Comparison of ENCODE assay signal across 1 cellular context in genomic region chr1:229230893-229231753, GRCh38.
TF ChIP-seq lines count a peak whose summit lies in the region.

No MANE protein-coding gene starts in this region.

TF ChIP-seq in HCT116, 20 proteins besides CTCF, POLR2A, EP300 and RAD21 (continued from another document):
- TF ChIP-seq MAX (IDR thresholded peaks at IDR 0.05) (0 out of 2 replicates have a peak, but pooled peaks have one; percentile 31), EZH2phosphoT487 (IDR thresholded peaks at IDR 0.05; ENCODE audit: borderline replicate concordance) (no peak), FOSL1 (IDR thresholded peaks at IDR 0.05; ENCODE audit: low read depth) (peak; percentile 56), YY1 (IDR thresholded peaks at IDR 0.05; ENCODE audit: extremely low read depth, insufficient replicate concordance, low read depth, low read length) (no peak), REST (IDR thresholded peaks at IDR 0.05; ENCODE audit: low read depth) (no peak), SP1 (IDR thresholded peaks at IDR 0.05; ENCODE audit: low read depth) (peak; percentile 72), POLR2AphosphoS5 (IDR thresholded peaks at IDR 0.05; ENCODE audit: low read depth, low read length) (peak; percentile 27; the same call in 1 of the 2 replicates), CBX3 (IDR thresholded peaks at IDR 0.05; ENCODE audit: low read depth) (peak; percentile 88), EGR1 (IDR thresholded peaks at IDR 0.05; ENCODE audit: low read depth) (no peak)
